ENCODE assay signal across 8 cellular contexts in genomic region chr6:138517635-138518034, GRCh38. TPM values are rescaled to one million over a fixed set of nuclear protein-coding genes. Genes with fewer than 3 reads are reported as not detected.
A peak's percentile ranks its signal among the peaks of the same experiment; 100 is the strongest.
DNase-seq lines count a peak whose midpoint lies in the region; ATAC-seq lines count a peak whose summit lies in the region.

No MANE protein-coding gene starts in this region.

- no peaks in the 10 kb centered on the region for H3K27me3 ChIP-seq in SJCRH30

- ATAC-seq in HG03175 (IDR thresholded peaks at IDR 0.05; ENCODE audit: unreplicated experiment): peak; percentile 75

- no peaks in the 10 kb centered on the region for H3K4me1 ChIP-seq in SJCRH30

- H3K9me3 ChIP-seq in SJCRH30 (replicated peaks): no peaks in the 10 kb centered on the region

- H3K27ac ChIP-seq in SJCRH30: no peak overlapping the region

- no peaks in the 10 kb centered on the region for H3K36me3 ChIP-seq in SJCRH30

- no peak overlapping the region for H3K4me3 ChIP-seq in SJCRH30

- DNase-seq in AML-193 (lab: John Stamatoyannopoulos, UW) (peak; percentile 74 to 75), GM19238 (ENCODE audit: insufficient read length, low spot score) (peak; percentile 33), SJCRH30 (peak; percentile 27 to 42), iPS DF 19.7 (ENCODE audit: low read depth, low spot score) (peak; percentile 60), inferior parietal cortex (ENCODE audit: extremely low spot score) (no peak)
- peak; percentile 55 for DNase-seq in activated naive CD4-positive, alpha-beta T cell treated with anti-CD3 and anti-CD28 coated beads, Interleukin-2, amount 50 U/mL, for 16 hours
- peak in 2 of 3 donors; percentile 15 to 31 for DNase-seq in stimulated activated CD4-positive, alpha-beta T cell treated with anti-CD3 and anti-CD28 coated beads, TNF-alpha, amount 100 ng/mL, for 1 hour (ENCODE audit: low read depth in 3 of 3, low spot score in 1 of 3)

RNA-seq across cellular contexts. Expression of gene NHSL1, which starts 18.3 kb away (rescaled TPM):
- 4.1 and 5.3 TPM in 2 replicates for total RNA-seq in SJCRH30 (2014; rRNA removed; shearing (Covaris generic))
